In the genomic region with DNA sequence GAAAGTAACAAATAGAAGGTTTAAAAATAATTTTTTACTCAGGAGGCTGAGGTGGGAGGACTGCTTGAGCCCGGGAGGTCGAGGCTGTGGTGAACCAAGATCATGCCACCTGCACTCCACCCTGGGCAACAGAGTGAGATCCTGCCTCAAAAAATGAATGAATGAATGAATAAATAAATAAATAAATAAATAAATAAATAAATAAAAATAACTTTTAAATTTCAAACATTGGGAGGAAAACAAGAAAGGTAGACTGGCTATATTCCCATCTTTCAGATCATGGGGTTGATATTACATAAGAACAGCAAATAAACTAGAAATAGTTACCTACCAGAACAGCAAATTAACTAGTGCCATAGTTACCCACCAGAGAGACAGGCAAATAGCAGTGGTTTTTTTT, we compare ENCODE assay signal across 27 cellular contexts.
"Had no signal": no experiment of that assay in that cellular context is flagged by ENCODE, and none has a peak within 500 bp of the region (broad histone marks: within the 10 kb centered on the region; RNA-seq: fewer than 3 reads in every experiment).

No MANE protein-coding gene starts in this region.

- H3K4me3 ChIP-seq: stomach, suprapubic skin, testis, thoracic aorta, thyroid gland, tibial artery, tibial nerve, transverse colon, upper lobe of left lung, upper lobe of right lung, uterus, vagina had no signal

- ATAC-seq: stimulated activated effector memory CD8-positive, alpha-beta T cell treated with anti-CD3 and anti-CD28 coated beads, Interleukin-12 subunit alpha, Interleukin-12 subunit beta, amount 100 ng/mL, for 72 hours; stimulated activated memory B cell treated with anti-CD40 and anti-IgM and Interleukin-4, amounts not matched to agents 10 μg/mL and 1 μg/mL and 100 μg/mL, for 72 hours; stimulated activated naive B cell treated with anti-CD40 and anti-IgM and Interleukin-4, amounts not matched to agents 10 μg/mL and 1 μg/mL and 100 μg/mL, for 72 hours; stimulated activated naive CD8-positive, alpha-beta T cell treated with anti-CD3 and anti-CD28 coated beads, Interleukin-15, amount 100 ng/mL, for 72 hours; stimulated activated naive CD8-positive, alpha-beta T cell treated with anti-CD3 and anti-CD28 coated beads, Interleukin-15, Interleukin-2, amounts not matched to agents 100 U/mL and 50 U/mL, for 24 hours; upper lobe of right lung had no signal

- H3K9me3 ChIP-seq: suprapubic skin, testis, thyroid gland, upper lobe of right lung, uterus had no signal

- H3K27ac ChIP-seq: stomach, suprapubic skin, testis, thoracic aorta, thyroid gland, tibial artery, tibial nerve, transverse colon, upper lobe of left lung, upper lobe of right lung, uterus, vagina had no signal

- H3K4me1 ChIP-seq: stomach, suprapubic skin, testis, thyroid gland, tibial artery, tibial nerve, transverse colon, upper lobe of left lung, upper lobe of right lung, uterus, vagina had no signal

- FAIRE-seq: urothelium cell line had no signal

- H3K36me3 ChIP-seq: stomach, suprapubic skin, thoracic aorta, thyroid gland, tibial artery, tibial nerve, transverse colon, upper lobe of left lung, upper lobe of right lung, uterus, vagina had no signal

- DNase-seq: stimulated activated CD4-positive, alpha-beta T cell treated with anti-CD3 and anti-CD28 coated beads, Interleukin-2, amount 100 ng/mL, for 48 hours; stimulated activated CD4-positive, alpha-beta T cell treated with anti-CD3 and anti-CD28 coated beads, Interleukin-4, amount 100 ng/mL, for 1 hour; stimulated activated CD4-positive, alpha-beta T cell treated with anti-CD3 and anti-CD28 coated beads, Interleukin-4, amount 100 ng/mL, for 24 hours; stimulated activated CD4-positive, alpha-beta T cell treated with anti-CD3 and anti-CD28 coated beads, Interleukin-4, amount 100 ng/mL, for 4 hours; stimulated activated CD8-positive, alpha-beta memory T cell treated with anti-CD3 and anti-CD28 coated beads, Interleukin-4, amount 100 ng/mL, for 48 hours; stimulated activated naive B cell treated with anti-CD40 and anti-IgM and Interleukin-4, amounts not matched to agents 10 μg/mL and 1 μg/mL and 100 μg/mL, for 72 hours; stimulated activated naive CD4-positive, alpha-beta T cell; stimulated activated naive CD4-positive, alpha-beta T cell treated with Interleukin-2 at 50 U/mL for 16 hours; stimulated activated naive CD8-positive, alpha-beta T cell treated with anti-CD3 and anti-CD28 coated beads, Interleukin-15, amount 100 ng/mL, for 72 hours; stimulated activated naive CD8-positive, alpha-beta T cell treated with anti-CD3 and anti-CD28 coated beads, Interleukin-15, Interleukin-2, amounts not matched to agents 100 U/mL and 50 U/mL, for 24 hours; stomach; substantia nigra; testis; thyroid gland; tibial artery; transverse colon; trophoblast cell; upper lobe of left lung; upper lobe of right lung; uterus had no signal
